8 cellular contexts compared by ENCODE assay signal in genomic region chr19:44748426-44749254, GRCh38. TPM values are rescaled to one million over a fixed set of nuclear protein-coding genes. Genes with fewer than 3 reads are reported as not detected.
A peak's percentile ranks its signal among the peaks of the same experiment; 100 is the strongest.
DNase-seq lines count a peak whose midpoint lies in the region; ATAC-seq and TF ChIP-seq lines count a peak whose summit lies in the region.

TSS of gene BCL3 (plus strand) at chr19:44748708. CDS start at chr19:44748791, 83 bp downstream.

- POLR2A ChIA-PET in CD4-positive, alpha-beta memory T cell (lab: Charles Lee; ENCODE audit: partially characterized antibody) = interaction anchor here (0.7 to 1.5 kb wide), 3 partner anchors 21 to 24 kb away, joined by 3 to 6 read pairs (median 5); no protein-coding TSS in a partner anchor

- H3K4me3 ChIP-seq in CD4-positive, alpha-beta memory T cell (ENCODE audit: low read length in 2 of 2) = peak within 1 kb of the TSS; percentile 66
- H3K4me3 ChIP-seq in fibroblast of pulmonary artery (replicated peaks; ENCODE audit: low read depth, low read length) (peak within 1 kb of the TSS; percentile 93), neural progenitor cell (peak within 1 kb of the TSS; percentile 46), tibial artery (peak within 1 kb of the TSS; percentile 59 to 64)

- CTCF ChIA-PET in CD4-positive, alpha-beta memory T cell (lab: Charles Lee; ENCODE audit: partially characterized antibody) = interaction anchor here (1.0 to 2.9 kb wide), 4 partner anchors 18 to 25 kb away, joined by 3 to 16 read pairs (median 7); no protein-coding TSS in a partner anchor

- H2AFZ ChIP-seq in neural progenitor cell (replicated peaks) = no peak within 1 kb of the TSS

- peak within 1 kb of the TSS; percentile 98 for H3K27ac ChIP-seq in CD4-positive, alpha-beta memory T cell (ENCODE audit: low read depth, low read length)
- no peak within 1 kb of the TSS for H3K27ac ChIP-seq in neural progenitor cell
- H3K27ac ChIP-seq in tibial artery = peak within 1 kb of the TSS; percentile 77 to 82

- peak within 1 kb of the TSS; percentile 97 to 100 (median 98) for H3K27ac Mint-ChIP-seq in CD4-positive, alpha-beta memory T cell
- H3K27ac Mint-ChIP-seq in neural progenitor cell = no peak within 1 kb of the TSS

- no peaks in the 10 kb centered on the region for H3K27me3 ChIP-seq in CD4-positive, alpha-beta memory T cell (ENCODE audit: insufficient read depth, low read length)
- H3K27me3 ChIP-seq in neural progenitor cell (peaks cover 93% of the 10 kb centered on the region), tibial artery (no peaks in the 10 kb centered on the region)

- TF ChIP-seq CTCF in fibroblast of pulmonary artery (IDR thresholded peaks at IDR 0.05; ENCODE audit: low read length, missing control alignments) (no peak), neural progenitor cell (IDR thresholded peaks at IDR 0.05) (no peak), tibial artery (IDR thresholded peaks at IDR 0.05) (no peak)

- H3K27me3 Mint-ChIP-seq in CD4-positive, alpha-beta memory T cell = no peaks in the 10 kb centered on the region
- peaks cover 60% of the 10 kb centered on the region for H3K27me3 Mint-ChIP-seq in neural progenitor cell (ENCODE audit: insufficient read depth, low read depth)

- DNase-seq in CD4-positive, alpha-beta memory T cell = peak; percentile 77 to 85 (median 83)
- DNase-seq in NOMO-1 treated with DMSO at 0.1 percent for 48 hours (lab: John Stamatoyannopoulos, UW; ENCODE audit: unreplicated experiment) (peak; percentile 63), fibroblast of pulmonary artery (ENCODE audit: low read depth) (peak; percentile 80), neural progenitor cell (ENCODE audit: low spot score) (peak; percentile 53), tibial artery (peak; percentile 56 to 85), 8988T (no peak)
- peak; percentile 76 to 82 for DNase-seq in activated T-cell treated with anti-CD3 and anti-CD28 coated beads, Interleukin-2, amount 50 U/mL, for 48 hours

- no peaks in the 10 kb centered on the region for H3K79me2 ChIP-seq in neural progenitor cell (ENCODE audit: low read depth)

- H3K4me2 ChIP-seq in neural progenitor cell = peak within 1 kb of the TSS; percentile 82

- peaks cover 38 to 72% (median 51%) of the 10 kb centered on the region in 4 donors for H3K4me1 Mint-ChIP-seq in CD4-positive, alpha-beta memory T cell
- H3K4me1 Mint-ChIP-seq in neural progenitor cell = peaks cover 18% of the 10 kb centered on the region

- peaks cover 17% of the 10 kb centered on the region for H4K20me1 ChIP-seq in neural progenitor cell (ENCODE audit: low read depth)

- ATAC-seq in GM21723 (IDR thresholded peaks at IDR 0.05; ENCODE audit: unreplicated experiment) = peak; percentile 29

- H3K36me3 ChIP-seq in CD4-positive, alpha-beta memory T cell (ENCODE audit: insufficient read depth, low read length) = no peaks in the 10 kb centered on the region
- H3K36me3 ChIP-seq in neural progenitor cell (no peaks in the 10 kb centered on the region), tibial artery (peaks cover 0 to 9% (median 0%) of the 10 kb centered on the region in 3 donors)

- peaks cover 0 to 2% (median 0%) of the 10 kb centered on the region in 8 donors for H3K9me3 Mint-ChIP-seq in CD4-positive, alpha-beta memory T cell
- no peaks in the 10 kb centered on the region for H3K9me3 Mint-ChIP-seq in neural progenitor cell

- peaks cover 55% of the 10 kb centered on the region for H3K4me1 ChIP-seq in CD4-positive, alpha-beta memory T cell (ENCODE audit: insufficient read depth, low read length)
- H3K4me1 ChIP-seq in neural progenitor cell (no peaks in the 10 kb centered on the region), tibial artery (peaks cover under 1 to 77% (median 68%) of the 10 kb centered on the region in 4 donors)

- H3K36me3 Mint-ChIP-seq in CD4-positive, alpha-beta memory T cell = peaks cover 13 to 41% of the 10 kb centered on the region in 2 donors
- H3K36me3 Mint-ChIP-seq in neural progenitor cell = no peaks in the 10 kb centered on the region

- no peaks in the 10 kb centered on the region for H3K9me3 ChIP-seq in CD4-positive, alpha-beta memory T cell (ENCODE audit: control insufficient read depth in 1 of 2, low read length in 2 of 2)
- H3K9me3 ChIP-seq in neural progenitor cell (ENCODE audit: low read depth) = no peaks in the 10 kb centered on the region
- H3K9me3 ChIP-seq in tibial artery = no peaks in the 10 kb centered on the region

- H3F3A ChIP-seq in neural progenitor cell (ENCODE audit: low read depth) = peaks cover 6% of the 10 kb centered on the region

- H3K4me3 Mint-ChIP-seq in CD4-positive, alpha-beta memory T cell = peak within 1 kb of the TSS; percentile 89 to 99 (median 96)
- peak within 1 kb of the TSS; percentile 85 for H3K4me3 Mint-ChIP-seq in neural progenitor cell

- intact Hi-C loops in CD4-positive, alpha-beta memory T cell (cut with micrococcal nuclease) = loop anchor here (5.0 kb wide), 2 partner anchors 144 to 254 kb away; partner anchors contain the start of genes RELB and TOMM40
- intact Hi-C loops in tibial artery (cut with DNase I; ENCODE audit: low total_unique reads) = no loop called here

- H3K9ac ChIP-seq in neural progenitor cell = no peak within 1 kb of the TSS

RNA-seq across cellular contexts. Expression of gene BCL3, which starts in this region (rescaled TPM):
- total RNA-seq in CD4-positive, alpha-beta memory T cell = 10 to 100 TPM; 10.9 to 11.8 TPM
- polyA plus RNA-seq in CD4-positive, alpha-beta memory T cell = 10 to 100 TPM in 1 of 2 donors, 1 to 10 TPM in 1; 3.9 to 15.0 TPM
- total RNA-seq in neural progenitor cell (ENCODE audit: low replicate concordance) = not detected in 2 replicates

Comparison
In these comparisons a context has a peak if more than half of its experiments do, and no peak if none do; other contexts are left out.
1. RNA of gene BCL3 (total RNA-seq): 10.9 to 11.8 TPM in CD4-positive, alpha-beta memory T cell; not detected in neural progenitor cell; every median in the first group is over 10 times any median in the second.
2. Peak in DNase-seq, H3K4me3 ChIP-seq and H3K4me2 ChIP-seq in neural progenitor cell; RNA of the gene not detected or under 1 TPM.
3. Peak in every context shown above with its lines, with median percentiles within 50 percentile points of each other: H3K4me3 ChIP-seq.